Comparison of ENCODE assay signal across 16 cellular contexts in genomic region chr2:103387888-103388287, GRCh38.
DNase-seq lines count a peak whose midpoint lies in the region; ATAC-seq, FAIRE-seq and TF ChIP-seq lines count a peak whose summit lies in the region.
"Had no signal": no experiment of that assay in that cellular context is flagged by ENCODE, and none has a peak within 500 bp of the region (broad histone marks: within the 10 kb centered on the region; RNA-seq: fewer than 3 reads in every experiment).

No MANE protein-coding gene starts in this region.

- no TSS peak for BruUV-seq in HepG2 (replicated peaks; lab: Mats Ljungman, UMichigan)

- no peak for TF ChIP-seq POLR2A in HepG2 (IDR thresholded peaks at IDR 0.05; ENCODE audit: insufficient read depth in 1 of 2, low read depth in 2 of 2, low read length in 2 of 2)
- no peak for TF ChIP-seq POLR2A in vagina (IDR thresholded peaks at IDR 0.05)

- H3K27ac ChIP-seq in Karpas-422 (ENCODE audit: low read length) = no peak overlapping the region
- no peak overlapping the region for H3K27ac ChIP-seq in HepG2 (ENCODE audit: extremely low read length, insufficient read depth, low read length)
- H3K27ac ChIP-seq in neuronal stem cell (replicated peaks; ENCODE audit: low read length) = no peak overlapping the region
- no peak overlapping the region for H3K27ac ChIP-seq in vagina
- H3K27ac ChIP-seq: BLaER1 treated with 17β-estradiol and CSF1 and Interleukin-3, amounts not matched to agents 10 nM and 100 nM had no signal

- H3K36me3 ChIP-seq in Karpas-422 (ENCODE audit: insufficient read depth, low read length) (no peaks in the 10 kb centered on the region), HepG2 (replicated peaks in 1 of 2; ENCODE audit: control insufficient read depth in 1 of 2, insufficient read depth in 2 of 2, low read length in 2 of 2) (no peaks in the 10 kb centered on the region), neuronal stem cell (replicated peaks in 1 of 2; ENCODE audit: control insufficient read depth in 2 of 2, insufficient read depth in 2 of 2, low read length in 2 of 2) (no peaks in the 10 kb centered on the region), vagina (no peaks in the 10 kb centered on the region)
- H3K36me3 ChIP-seq: BLaER1 treated with 17β-estradiol and CSF1 and Interleukin-3, amounts not matched to agents 10 nM and 100 nM; HAP-1 had no signal

- H3K9me3 ChIP-seq in Karpas-422 (ENCODE audit: low read length) (no peaks in the 10 kb centered on the region), HepG2 (ENCODE audit: low read length) (no peaks in the 10 kb centered on the region), neuronal stem cell (replicated peaks in 1 of 2; ENCODE audit: control insufficient read depth in 2 of 2, insufficient read depth in 1 of 2, low read depth in 1 of 2, low read length in 2 of 2) (no peaks in the 10 kb centered on the region), vagina (no peaks in the 10 kb centered on the region)
- H3K9me3 ChIP-seq: BLaER1 treated with 17β-estradiol and CSF1 and Interleukin-3, amounts not matched to agents 10 nM and 100 nM; HAP-1 had no signal

- no peaks in the 10 kb centered on the region for H3K79me1 ChIP-seq in neuronal stem cell (ENCODE audit: low read depth, low read length)

- H2BK12ac ChIP-seq in neuronal stem cell (ENCODE audit: low read length) = no peak overlapping the region

- H3K27me3 ChIP-seq in Karpas-422 (ENCODE audit: low read length) (no peaks in the 10 kb centered on the region), HepG2 (ENCODE audit: control insufficient read depth in 1 of 2, insufficient read depth in 2 of 2, low read length in 2 of 2) (no peaks in the 10 kb centered on the region), neuronal stem cell (ENCODE audit: control insufficient read depth in 3 of 3, insufficient read depth in 3 of 3, low read depth in 1 of 3, low read length in 3 of 3) (no peaks in the 10 kb centered on the region), vagina (no peaks in the 10 kb centered on the region)
- H3K27me3 ChIP-seq: BLaER1 treated with 17β-estradiol and CSF1 and Interleukin-3, amounts not matched to agents 10 nM and 100 nM had no signal

- no peak overlapping the region for H2BK15ac ChIP-seq in neuronal stem cell (ENCODE audit: low read length)

- 0 out of 2 replicates have a peak overlapping the region, but pooled peaks have one; percentile 14 for H2AFZ ChIP-seq in Karpas-422 (ENCODE audit: low read length)
- H2AFZ ChIP-seq in HepG2 (ENCODE audit: low read length) = no peak overlapping the region
- peak overlapping the region; percentile 73 for H2AFZ ChIP-seq in neuronal stem cell (ENCODE audit: low read length)

- H3K18ac ChIP-seq in neuronal stem cell (ENCODE audit: low read length) = no peak overlapping the region

- H4K20me1 ChIP-seq in Karpas-422 (ENCODE audit: insufficient read depth, low read depth, low read length) = no peaks in the 10 kb centered on the region
- no peaks in the 10 kb centered on the region for H4K20me1 ChIP-seq in HepG2 (ENCODE audit: insufficient read depth, low read length)
- H4K20me1 ChIP-seq: BLaER1 treated with 17β-estradiol and CSF1 and Interleukin-3, amounts not matched to agents 10 nM and 100 nM had no signal

- WGBS in HepG2 (ENCODE audit: low lambda C conversion rate) = 18% methylated on average over 5 of the region's 5 CpGs
- WGBS in neuronal stem cell (ENCODE audit: extremely low coverage in 2 of 2, insufficient read length in 2 of 2, insufficient replicate concordance in 1 of 2), 2 donors = no CpG with 5 or more reads among the region's 5 CpGs

- H3K23ac ChIP-seq in neuronal stem cell (ENCODE audit: low read depth, low read length, poor library complexity) = no peak overlapping the region

- no peak for FAIRE-seq in HepG2 (lab: Jason Lieb, UNC)
- FAIRE-seq: G401.6, GM12891 had no signal

- no peaks in the 10 kb centered on the region for H3K79me2 ChIP-seq in Karpas-422 (ENCODE audit: low read length)
- no peaks in the 10 kb centered on the region for H3K79me2 ChIP-seq in HepG2 (ENCODE audit: insufficient read depth, low read length)

- H3K4me3 ChIP-seq in Karpas-422 (ENCODE audit: low read length) (no peak overlapping the region), HepG2 (replicated peaks in 1 of 3; ENCODE audit: insufficient read depth in 1 of 3, low read depth in 2 of 3, low read length in 3 of 3) (no peak overlapping the region), neuronal stem cell (ENCODE audit: low read length in 2 of 2) (no peak overlapping the region), vagina (no peak overlapping the region)
- H3K4me3 ChIP-seq: BLaER1 treated with 17β-estradiol and CSF1 and Interleukin-3, amounts not matched to agents 10 nM and 100 nM; HAP-1 had no signal

- H3K9ac ChIP-seq in Karpas-422 (ENCODE audit: low read length) (no peak overlapping the region), HepG2 (ENCODE audit: insufficient read depth, low read depth, low read length) (no peak overlapping the region), neuronal stem cell (ENCODE audit: low read depth, low read length, poor library complexity) (no peak overlapping the region)
- H3K9ac ChIP-seq: BLaER1 treated with 17β-estradiol and CSF1 and Interleukin-3, amounts not matched to agents 10 nM and 100 nM had no signal

- H3K14ac ChIP-seq in neuronal stem cell (ENCODE audit: low read length) = no peak overlapping the region

- ATAC-seq in HepG2 (no peak), GM18870 (IDR thresholded peaks at IDR 0.05; ENCODE audit: unreplicated experiment) (no peak)
- ATAC-seq: CD8-positive, alpha-beta T cell had no signal

- no peak for TF ChIP-seq CTCF in HepG2 (CRISPR knock-in tag; IDR thresholded peaks at IDR 0.05)
- TF ChIP-seq CTCF in vagina (IDR thresholded peaks at IDR 0.05) = no peak

- H3K4me1 ChIP-seq in Karpas-422 (ENCODE audit: low read length) (no peaks in the 10 kb centered on the region), HepG2 (ENCODE audit: insufficient read depth, low read length) (no peaks in the 10 kb centered on the region), neuronal stem cell (ENCODE audit: control insufficient read depth in 2 of 2, insufficient read depth in 1 of 2, low read depth in 1 of 2, low read length in 2 of 2) (peaks cover 0 to 2% of the 10 kb centered on the region in 2 donors), vagina (no peaks in the 10 kb centered on the region)
- H3K4me1 ChIP-seq: BLaER1 treated with 17β-estradiol and CSF1 and Interleukin-3, amounts not matched to agents 10 nM and 100 nM; HAP-1 had no signal

- peak; percentile 31 for DNase-seq in NCI-H345 (lab: John Stamatoyannopoulos, UW)
- DNase-seq in NCI-H345 treated with DMSO at 0.1 percent for 48 hours (lab: John Stamatoyannopoulos, UW; ENCODE audit: unreplicated experiment) = no peak
- no peak for DNase-seq in Karpas-422
- DNase-seq in HepG2 (ENCODE audit: low spot score) = no peak
- no peak for DNase-seq in neuronal stem cell (ENCODE audit: low spot score)
- no peak for DNase-seq in NCI-H187 (lab: John Stamatoyannopoulos, UW)
- no peak for DNase-seq in vagina (ENCODE audit: extremely low spot score in 2 of 2)
- DNase-seq: Calu3; CD8-positive, alpha-beta T cell; GOT3; KBM-7 had no signal

- CTCF ChIA-PET in HepG2 (lab: Yijun Ruan, JAX; ENCODE audit: low intra/inter-chr PET ratio, low total read pairs) = no interaction called here

- no peak overlapping the region for H4K91ac ChIP-seq in neuronal stem cell (ENCODE audit: low read depth, low read length, poor library complexity)

- intact Hi-C loops in HepG2 (cut with micrococcal nuclease; ENCODE audit: unreplicated experiment) (no loop called here), vagina (cut with DNase I) (no loop called here)

- H2BK5ac ChIP-seq in neuronal stem cell (ENCODE audit: low read length) = no peak overlapping the region

- POLR2A ChIA-PET in HepG2 (lab: Yijun Ruan, JAX) = no interaction called here

- H3K4me2 ChIP-seq in Karpas-422 (ENCODE audit: low read depth, low read length, poor library complexity, severe bottlenecking) (no peak overlapping the region), HepG2 (ENCODE audit: low read depth, low read length) (no peak overlapping the region), neuronal stem cell (ENCODE audit: insufficient read depth, low read length, poor library complexity, severe bottlenecking) (no peak overlapping the region)
- H3K4me2 ChIP-seq: BLaER1 treated with 17β-estradiol and CSF1 and Interleukin-3, amounts not matched to agents 10 nM and 100 nM had no signal

- H3K9me2 ChIP-seq in Karpas-422 (replicated peaks; ENCODE audit: insufficient read depth, low read length) = no peaks in the 10 kb centered on the region

- no peak for TF ChIP-seq RAD21 in HepG2 (CRISPR knock-in tag; IDR thresholded peaks at IDR 0.05)

- H2AK5ac ChIP-seq in neuronal stem cell (ENCODE audit: low read depth, low read length) = no peak overlapping the region

- H4K8ac ChIP-seq in neuronal stem cell (ENCODE audit: low read depth, low read length) = no peak overlapping the region

- no peak overlapping the region for H2BK120ac ChIP-seq in neuronal stem cell (ENCODE audit: low read depth, low read length)

- in situ Hi-C loops in HepG2 (cut with HindIII; ENCODE audit: extremely low pct_ligation_motif_present, low pct_unique_long_range_greater_than_20kb) = no loop called here

- no peak overlapping the region for H3K4ac ChIP-seq in neuronal stem cell (ENCODE audit: low read length)

- TF ChIP-seq EP300 in HepG2 (IDR thresholded peaks at IDR 0.05; ENCODE audit: low read depth in 2 of 2, low read length in 2 of 2) (no peak), HepG2 (CRISPR knock-in tag; IDR thresholded peaks at IDR 0.05; ENCODE audit: borderline replicate concordance) (no peak)

TF ChIP-seq in HepG2, 621 proteins besides CTCF, POLR2A, EP300 and RAD21:
- TF ChIP-seq CEBPB (IDR thresholded peaks at IDR 0.05; ENCODE audit: borderline replicate concordance, low read depth, low read length) = peak; percentile 66
- TF ChIP-seq LBX2 (CRISPR knock-in tag; IDR thresholded peaks at IDR 0.05; ENCODE audit: borderline replicate concordance) = no peak
